In the genomic region with DNA sequence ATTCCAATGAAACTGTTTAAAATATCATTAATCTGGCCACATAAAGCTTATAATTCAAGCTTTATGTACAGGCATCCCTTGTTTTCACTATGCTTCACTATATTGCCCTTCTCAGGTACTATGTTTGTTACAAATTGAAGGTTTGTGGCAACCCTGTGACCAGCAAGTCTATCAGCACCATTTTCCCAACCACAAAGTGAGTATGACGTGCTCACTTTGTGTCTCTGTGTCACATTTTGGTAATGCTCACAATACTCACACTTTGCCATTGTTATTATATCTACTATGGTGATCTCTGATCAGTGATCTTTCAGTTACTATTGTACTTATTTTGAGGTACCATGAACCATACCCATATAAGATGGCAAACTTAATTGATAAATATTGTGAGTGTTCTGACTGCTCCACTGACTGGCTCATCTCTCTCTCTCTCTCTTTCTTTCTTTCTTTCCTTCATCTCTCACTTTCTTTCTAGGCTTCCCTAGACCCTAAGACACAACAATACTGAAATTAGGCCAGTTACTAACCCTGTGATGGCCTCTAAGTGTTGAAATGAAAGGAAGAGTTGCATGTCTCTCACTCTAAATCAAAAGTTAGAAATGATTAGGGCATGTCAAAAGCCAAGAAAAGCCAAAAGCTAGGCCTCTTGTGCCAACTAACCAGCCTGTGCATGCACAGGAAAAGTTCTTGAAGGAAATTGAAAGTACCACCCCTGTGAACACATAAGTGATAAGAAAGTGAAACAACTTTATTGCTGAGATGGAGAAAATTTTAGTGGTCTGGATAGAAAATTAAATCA, we compare ENCODE assay signal across 12 cellular contexts.
DNase-seq lines count a peak whose midpoint lies in the region; ATAC-seq, FAIRE-seq and TF ChIP-seq lines count a peak whose summit lies in the region.
"Had no signal": no experiment of that assay in that cellular context is flagged by ENCODE, and none has a peak within 500 bp of the region (broad histone marks: within the 10 kb centered on the region; RNA-seq: fewer than 3 reads in every experiment).

No MANE protein-coding gene starts in this region.

- H3K4me1 Mint-ChIP-seq in activated CD8-positive, alpha-beta memory T cell treated with anti-CD3 and anti-CD28 coated beads, Interleukin-2, amount 10 ng/mL, durations not matched to agents 7 days and 5 days = peaks cover 83% of the 10 kb centered on the region
- H3K4me1 Mint-ChIP-seq in activated naive CD8-positive, alpha-beta T cell (ENCODE audit: low read depth) = peaks cover 88% of the 10 kb centered on the region

- H3K4me3 Mint-ChIP-seq in activated CD8-positive, alpha-beta memory T cell treated with anti-CD3 and anti-CD28 coated beads, Interleukin-2, amount 10 ng/mL, durations not matched to agents 7 days and 5 days = peak overlapping the region; percentile 45
- H3K4me3 Mint-ChIP-seq in activated naive CD8-positive, alpha-beta T cell = peak overlapping the region; percentile 73
- H3K4me3 Mint-ChIP-seq: dendritic cell treated with granulocyte-macrophage colony-stimulating factor and Interleukin-4, amounts not matched to agents 40 ng/mL and 50 ng/mL, for 4 days had no signal

- TF ChIP-seq POLR2A in uterus (IDR thresholded peaks at IDR 0.05) = no peak

- peak; percentile 54 for ATAC-seq in activated CD8-positive, alpha-beta memory T cell treated with anti-CD3 and anti-CD28 coated beads, Interleukin-2, amount 10 ng/mL, durations not matched to agents 7 days and 5 days

- CTCF ChIA-PET in activated CD8-positive, alpha-beta memory T cell treated with anti-CD3 and anti-CD28 coated beads, Interleukin-2, amount 10 ng/mL, durations not matched to agents 7 days and 5 days (lab: Charles Lee) = interaction anchor here (0.7 to 2.7 kb wide), 16 partner anchors 10 to 260 kb away, joined by 3 to 12 read pairs (median 3); no protein-coding TSS in a partner anchor

- H3K27ac ChIP-seq in KOPT-K1 (ENCODE audit: low read depth, low read length, poor library complexity, severe bottlenecking) (peak overlapping the region; percentile 71), small intestine (ENCODE audit: low read depth in 1 of 2, low read length in 1 of 2) (peak overlapping the region; percentile 58 to 66), uterus (no peak overlapping the region), ascending aorta (no peak overlapping the region)
- H3K27ac ChIP-seq: right lobe of liver, vagina had no signal

- H3K4me1 ChIP-seq in small intestine (ENCODE audit: control insufficient read depth in 2 of 2, insufficient read depth in 1 of 2, low read depth in 1 of 2, low read length in 1 of 2) (peaks cover 0 to 3% of the 10 kb centered on the region in 2 donors), uterus (no peaks in the 10 kb centered on the region), ascending aorta (no peaks in the 10 kb centered on the region)
- H3K4me1 ChIP-seq: right lobe of liver had no signal

- in situ Hi-C loops in KBM-7 (cut with MboI; ENCODE audit: low pct_unique_long_range_greater_than_20kb, low sequenced_read_pairs) = no loop called here

- H3K27me3 Mint-ChIP-seq in activated CD8-positive, alpha-beta memory T cell treated with anti-CD3 and anti-CD28 coated beads, Interleukin-2, amount 10 ng/mL, durations not matched to agents 7 days and 5 days = no peaks in the 10 kb centered on the region
- no peaks in the 10 kb centered on the region for H3K27me3 Mint-ChIP-seq in activated naive CD8-positive, alpha-beta T cell
- H3K27me3 Mint-ChIP-seq: dendritic cell treated with granulocyte-macrophage colony-stimulating factor and Interleukin-4, amounts not matched to agents 40 ng/mL and 50 ng/mL, for 4 days had no signal

- no peak for TF ChIP-seq CTCF in uterus (IDR thresholded peaks at IDR 0.05)
- no peak for TF ChIP-seq CTCF in ascending aorta (IDR thresholded peaks at IDR 0.05)

- no peak overlapping the region for H3K4me3 ChIP-seq in small intestine (ENCODE audit: low read depth in 1 of 2, low read length in 2 of 2)
- H3K4me3 ChIP-seq in uterus = no peak overlapping the region
- H3K4me3 ChIP-seq in ascending aorta = no peak overlapping the region
- H3K4me3 ChIP-seq: right lobe of liver, vagina had no signal

- peaks cover 9% of the 10 kb centered on the region for H3K36me3 Mint-ChIP-seq in activated CD8-positive, alpha-beta memory T cell treated with anti-CD3 and anti-CD28 coated beads, Interleukin-2, amount 10 ng/mL, durations not matched to agents 7 days and 5 days
- peaks cover 2% of the 10 kb centered on the region for H3K36me3 Mint-ChIP-seq in activated naive CD8-positive, alpha-beta T cell

- DNase-seq in activated CD8-positive, alpha-beta memory T cell treated with anti-CD3 and anti-CD28 coated beads, Interleukin-2, amount 10 ng/mL, durations not matched to agents 7 days and 5 days = peak; percentile 76
- no peak for DNase-seq in activated CD8-positive, alpha-beta memory T cell treated with anti-CD3 and anti-CD28 coated beads, Interleukin-2, amount 50 U/mL, for 48 hours
- DNase-seq in small intestine = no peak
- no peak for DNase-seq in uterus
- DNase-seq in ascending aorta (ENCODE audit: low spot score in 2 of 2) = no peak
- no peak for DNase-seq in KBM-7
- DNase-seq: ACHN, right lobe of liver had no signal

- H3K9me3 ChIP-seq in KOPT-K1 (ENCODE audit: insufficient read depth, low read length, poor library complexity, severe bottlenecking) = no peaks in the 10 kb centered on the region
- no peaks in the 10 kb centered on the region for H3K9me3 ChIP-seq in small intestine (ENCODE audit: control insufficient read depth, low read depth)
- H3K9me3 ChIP-seq in uterus = no peaks in the 10 kb centered on the region
- no peaks in the 10 kb centered on the region for H3K9me3 ChIP-seq in ascending aorta
- H3K9me3 ChIP-seq: right lobe of liver, vagina had no signal

- no peaks in the 10 kb centered on the region for H3K9me3 Mint-ChIP-seq in activated CD8-positive, alpha-beta memory T cell treated with anti-CD3 and anti-CD28 coated beads, Interleukin-2, amount 10 ng/mL, durations not matched to agents 7 days and 5 days (ENCODE audit: low read depth)
- H3K9me3 Mint-ChIP-seq in activated naive CD8-positive, alpha-beta T cell (ENCODE audit: low read depth) = no peaks in the 10 kb centered on the region
- H3K9me3 Mint-ChIP-seq: dendritic cell treated with granulocyte-macrophage colony-stimulating factor and Interleukin-4, amounts not matched to agents 40 ng/mL and 50 ng/mL, for 4 days had no signal

- H3K27ac Mint-ChIP-seq in activated CD8-positive, alpha-beta memory T cell treated with anti-CD3 and anti-CD28 coated beads, Interleukin-2, amount 10 ng/mL, durations not matched to agents 7 days and 5 days = peak overlapping the region; percentile 98
- peak overlapping the region; percentile 91 for H3K27ac Mint-ChIP-seq in activated naive CD8-positive, alpha-beta T cell
- H3K27ac Mint-ChIP-seq: dendritic cell treated with granulocyte-macrophage colony-stimulating factor and Interleukin-4, amounts not matched to agents 40 ng/mL and 50 ng/mL, for 4 days had no signal

- no peaks in the 10 kb centered on the region for H3K36me3 ChIP-seq in KOPT-K1 (ENCODE audit: insufficient read depth, low read length)
- no peaks in the 10 kb centered on the region for H3K36me3 ChIP-seq in small intestine (ENCODE audit: control insufficient read depth in 2 of 2, insufficient read depth in 2 of 2, low read length in 2 of 2)
- H3K36me3 ChIP-seq in uterus = no peaks in the 10 kb centered on the region
- no peaks in the 10 kb centered on the region for H3K36me3 ChIP-seq in ascending aorta
- H3K36me3 ChIP-seq: right lobe of liver, vagina had no signal

- no peak for FAIRE-seq in small intestine (lab: Jason Lieb, UNC)

- no peaks in the 10 kb centered on the region for H3K27me3 ChIP-seq in small intestine (ENCODE audit: control insufficient read depth in 2 of 2, insufficient read depth in 2 of 2, low read length in 2 of 2)
- H3K27me3 ChIP-seq in uterus = no peaks in the 10 kb centered on the region
- no peaks in the 10 kb centered on the region for H3K27me3 ChIP-seq in ascending aorta
- H3K27me3 ChIP-seq: right lobe of liver, vagina had no signal

- intact Hi-C loops in uterus (cut with DNase I; ENCODE audit: low total_unique reads) = no loop called here
- intact Hi-C loops in ascending aorta (cut with DNase I) = no loop called here

- 74 to 86% (median 78%) methylated on average over 1 of the region's 1 CpG for WGBS in small intestine, 3 donors

Comparison
In these comparisons a context has a peak if more than half of its experiments do, and no peak if none do; other contexts are left out.
1. H3K27ac ChIP-seq: peak in KOPT-K1 (single experiment) and small intestine (2 of 2); none in uterus (0 of 2) and ascending aorta (0 of 2).